In genomic region chr22:37635157-37635556, GRCh38 we compare ENCODE assay signal across 9 cellular contexts. TPM values are rescaled to one million over a fixed set of nuclear protein-coding genes. Genes with fewer than 3 reads are reported as not detected.
DNase-seq lines count a peak whose midpoint lies in the region; ATAC-seq and TF ChIP-seq lines count a peak whose summit lies in the region.
"Had no signal": no experiment of that assay in that cellular context is flagged by ENCODE, and none has a peak within 500 bp of the region (broad histone marks: within the 10 kb centered on the region; RNA-seq: fewer than 3 reads in every experiment).

No MANE protein-coding gene starts in this region.

- no peak for DNase-seq in GM23338 (ENCODE audit: low spot score)
- no peak for DNase-seq in nephron progenitor cell
- DNase-seq in NCI-H1048 (lab: John Stamatoyannopoulos, UW): no peak
- no peak for DNase-seq in AG08395 (ENCODE audit: low spot score)
- DNase-seq: activated effector memory CD4-positive, alpha-beta T cell treated with Interleukin-2 at 50 U/mL for 16 hours; DMS79; left cardiac atrium had no signal

- no peak overlapping the region for H2AFZ ChIP-seq in GM23338

- H3K4me1 Mint-ChIP-seq in GM23338 (peaks cover 41% of the 10 kb centered on the region), nephron progenitor cell (peaks cover 76% of the 10 kb centered on the region)
- peaks cover 67% of the 10 kb centered on the region for H3K4me1 Mint-ChIP-seq in activated naive CD8-positive, alpha-beta T cell (ENCODE audit: low read depth)

- no peaks in the 10 kb centered on the region for H3K36me3 ChIP-seq in GM23338 (ENCODE audit: insufficient read depth)

- peaks cover 27% of the 10 kb centered on the region for H3K4me1 ChIP-seq in GM23338 (ENCODE audit: insufficient read depth)

- H3F3A ChIP-seq in GM23338 (replicated peaks; ENCODE audit: low read depth): peaks cover 39% of the 10 kb centered on the region

- H3K36me3 Mint-ChIP-seq in GM23338 (ENCODE audit: low read depth) (no peaks in the 10 kb centered on the region; the same call in 2 of the 3 replicates), nephron progenitor cell (ENCODE audit: low read depth) (no peaks in the 10 kb centered on the region)
- no peaks in the 10 kb centered on the region for H3K36me3 Mint-ChIP-seq in activated naive CD8-positive, alpha-beta T cell

- H3K27ac ChIP-seq in GM23338 (ENCODE audit: low read depth): 0 out of 2 replicates have a peak overlapping the region, but pooled peaks have one; percentile 90

- H3K27me3 Mint-ChIP-seq in GM23338 (ENCODE audit: insufficient read depth, low read depth, poor library complexity): peaks cover 25% of the 10 kb centered on the region
- H3K27me3 Mint-ChIP-seq in activated naive CD8-positive, alpha-beta T cell: no peaks in the 10 kb centered on the region
- no peaks in the 10 kb centered on the region for H3K27me3 Mint-ChIP-seq in nephron progenitor cell (ENCODE audit: low read depth, poor library complexity)

- H3K4me3 ChIP-seq in GM23338: no peak overlapping the region

- no peak overlapping the region for H3K4me3 Mint-ChIP-seq in GM23338
- no peak overlapping the region for H3K4me3 Mint-ChIP-seq in activated naive CD8-positive, alpha-beta T cell
- H3K4me3 Mint-ChIP-seq in nephron progenitor cell: no peak overlapping the region

- no peak overlapping the region for H3K4me2 ChIP-seq in GM23338

- no peak overlapping the region for H3K27ac Mint-ChIP-seq in GM23338
- H3K27ac Mint-ChIP-seq in activated naive CD8-positive, alpha-beta T cell: peak overlapping the region; percentile 95
- peak overlapping the region; percentile 96 for H3K27ac Mint-ChIP-seq in nephron progenitor cell

- no peaks in the 10 kb centered on the region for H3K9me2 ChIP-seq in GM23338 (ENCODE audit: insufficient read depth)

- TF ChIP-seq CTCF in GM23338 (conservative IDR thresholded peaks at IDR 0.05; ENCODE audit: low read depth in 2 of 2) (no peak), nephron progenitor cell (IDR thresholded peaks at IDR 0.05) (no peak)

- no peaks in the 10 kb centered on the region for H3K79me2 ChIP-seq in GM23338 (replicated peaks; ENCODE audit: insufficient read depth)

- no peaks in the 10 kb centered on the region for H3K27me3 ChIP-seq in GM23338 (ENCODE audit: insufficient read depth)

- H4K20me1 ChIP-seq in GM23338 (replicated peaks; ENCODE audit: insufficient read depth): no peaks in the 10 kb centered on the region; the same call in 1 of the 2 replicates

- H3K9me3 Mint-ChIP-seq in GM23338: no peaks in the 10 kb centered on the region
- H3K9me3 Mint-ChIP-seq in activated naive CD8-positive, alpha-beta T cell (ENCODE audit: low read depth): no peaks in the 10 kb centered on the region
- H3K9me3 Mint-ChIP-seq in nephron progenitor cell: no peaks in the 10 kb centered on the region

- ATAC-seq in GM23338: no peak
- no peak for ATAC-seq in GM19328 (IDR thresholded peaks at IDR 0.05; ENCODE audit: unreplicated experiment)

TF ChIP-seq in GM23338, 12 proteins besides CTCF, POLR2A, EP300 and RAD21:
- TF ChIP-seq EZH2phosphoT487 (IDR thresholded peaks at IDR 0.05; ENCODE audit: unreplicated experiment) (no peak), REST (IDR thresholded peaks at IDR 0.05; ENCODE audit: unreplicated experiment) (no peak), NANOG (IDR thresholded peaks at IDR 0.05; ENCODE audit: borderline replicate concordance) (no peak), EZH2 (IDR thresholded peaks at IDR 0.05; ENCODE audit: low read depth, unreplicated experiment) (no peak)

RNA-seq across cellular contexts. Expression of gene SH3BP1, which starts 4.3 kb away (rescaled TPM):
- total RNA-seq in GM23338 (2014; rRNA removed; shearing (Covaris generic)): 46.7 and 50.4 TPM in 2 replicates
- polyA plus RNA-seq in GM23338 (2016; fragmentation: Nextera tagmentation; extraction: Ambion mirVana): 9.5 and 10.9 TPM in 2 replicates

RNA-seq across cellular contexts. Expression of gene PDXP, which starts 23.4 kb away (rescaled TPM):
- 44.2 and 55.6 TPM in 2 replicates for total RNA-seq in GM23338 (2014; rRNA removed; shearing (Covaris generic))
- polyA plus RNA-seq in GM23338 (2016; fragmentation: Nextera tagmentation; extraction: Ambion mirVana): 15.0 and 18.5 TPM in 2 replicates

RNA-seq across cellular contexts. Expression of gene GGA1, which starts 26.5 kb away (rescaled TPM):
- 53.7 and 57.1 TPM in 2 replicates for total RNA-seq in GM23338 (2014; rRNA removed; shearing (Covaris generic))
- 33.1 and 36.9 TPM in 2 replicates for polyA plus RNA-seq in GM23338 (2016; fragmentation: Nextera tagmentation; extraction: Ambion mirVana)

RNA-seq across cellular contexts. Expression of gene LGALS1, which starts 40.3 kb away (rescaled TPM):
- total RNA-seq in GM23338 (2014; rRNA removed; shearing (Covaris generic)): 31.2 and 58.7 TPM in 2 replicates
- 62.5 and 72.6 TPM in 2 replicates for polyA plus RNA-seq in GM23338 (2016; fragmentation: Nextera tagmentation; extraction: Ambion mirVana)

RNA-seq across cellular contexts. Expression of gene NOL12, which starts 51.0 kb away (rescaled TPM):
- total RNA-seq in GM23338 (2014; rRNA removed; shearing (Covaris generic)): 18.6 and 22.2 TPM in 2 replicates
- polyA plus RNA-seq in GM23338 (2016; fragmentation: Nextera tagmentation; extraction: Ambion mirVana): 48.5 and 58.8 TPM in 2 replicates
